ENCODE assay signal across 9 cellular contexts in the genomic region with DNA sequence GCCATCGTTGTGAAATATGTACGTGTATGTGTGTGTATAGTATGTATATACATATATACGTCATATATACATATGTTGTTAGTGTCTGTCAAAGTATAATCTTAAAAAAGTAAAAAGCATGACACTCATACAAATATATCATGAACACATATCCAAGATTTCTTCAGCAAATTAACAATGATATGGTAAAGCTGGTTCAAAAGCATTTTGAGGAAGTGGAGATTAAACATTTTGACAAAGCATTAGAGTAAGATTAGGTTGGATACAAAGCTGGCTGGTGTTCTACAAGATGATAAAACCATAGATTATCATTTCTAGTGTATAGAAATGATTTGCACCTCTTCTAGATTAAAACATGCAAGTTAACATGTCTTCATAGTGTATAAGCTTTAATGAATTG. TPM values are rescaled to one million over a fixed set of nuclear protein-coding genes. Genes with fewer than 3 reads are reported as not detected.
A peak's percentile ranks its signal among the peaks of the same experiment; 100 is the strongest.
DNase-seq lines count a peak whose midpoint lies in the region; ATAC-seq and TF ChIP-seq lines count a peak whose summit lies in the region.
"Had no signal": no experiment of that assay in that cellular context is flagged by ENCODE, and none has a peak within 500 bp of the region (broad histone marks: within the 10 kb centered on the region; RNA-seq: fewer than 3 reads in every experiment).

No MANE protein-coding gene starts in this region.

- no peak for ATAC-seq in central memory CD8-positive, alpha-beta T cell (replicated peaks; ENCODE audit: extremely low read depth, poor library complexity, severe bottlenecking)
- no peak for ATAC-seq in naive B cell (ENCODE audit: low read depth in 2 of 2)
- ATAC-seq in HG03280 (IDR thresholded peaks at IDR 0.05; ENCODE audit: unreplicated experiment) = no peak
- no peak for ATAC-seq in HG03025 (IDR thresholded peaks at IDR 0.05; ENCODE audit: low FRiP score, unreplicated experiment)

- peaks cover 17% of the 10 kb centered on the region for H3K36me3 Mint-ChIP-seq in central memory CD8-positive, alpha-beta T cell (ENCODE audit: insufficient read depth)
- peaks cover 0 to 5% of the 10 kb centered on the region in 2 donors for H3K36me3 Mint-ChIP-seq in naive B cell

- peak overlapping the region; percentile 78 for H3K27ac Mint-ChIP-seq in central memory CD8-positive, alpha-beta T cell (ENCODE audit: low read depth)
- peak overlapping the region; percentile 76 to 98 (median 90) for H3K27ac Mint-ChIP-seq in naive B cell

- peaks cover 40% of the 10 kb centered on the region for H3K4me1 Mint-ChIP-seq in central memory CD8-positive, alpha-beta T cell
- H3K4me1 Mint-ChIP-seq in naive B cell = peaks cover 27 to 36% (median 36%) of the 10 kb centered on the region in 3 donors

- H3K27me3 Mint-ChIP-seq in central memory CD8-positive, alpha-beta T cell = peaks cover 19% of the 10 kb centered on the region
- peaks cover 10 to 19% (median 17%) of the 10 kb centered on the region in 3 donors for H3K27me3 Mint-ChIP-seq in naive B cell

- no peak for DNase-seq in AG10803 (ENCODE audit: low read depth)
- DNase-seq in Jurkat, Clone E6-1 (ENCODE audit: low read depth, low spot score) = no peak
- no peak for DNase-seq in central memory CD8-positive, alpha-beta T cell (ENCODE audit: low spot score in 2 of 2)
- no peak for DNase-seq in naive B cell
- no peak for DNase-seq in ACHN
- DNase-seq in ureter (ENCODE audit: low spot score) = no peak

- peak overlapping the region; percentile 79 for H3K4me3 Mint-ChIP-seq in central memory CD8-positive, alpha-beta T cell
- peak overlapping the region; percentile 81 to 97 (median 91) for H3K4me3 Mint-ChIP-seq in naive B cell

- no peaks in the 10 kb centered on the region for H3K9me3 Mint-ChIP-seq in central memory CD8-positive, alpha-beta T cell
- no peaks in the 10 kb centered on the region for H3K9me3 Mint-ChIP-seq in naive B cell

- in situ Hi-C loops in ACHN (cut with HindIII; ENCODE audit: low pct_ligation_motif_present, low pct_unique_long_range_greater_than_20kb, low sequenced_read_pairs) = no loop called here

- TF ChIP-seq CTCF in AG10803 (conservative IDR thresholded peaks at IDR 0.05; ENCODE audit: low read length) = no peak

- H3K4me3 ChIP-seq in AG10803 (ENCODE audit: low read length) = peak overlapping the region; percentile 97
- peak overlapping the region; percentile 72 for H3K4me3 ChIP-seq in Jurkat, Clone E6-1 (ENCODE audit: low read length)

RNA-seq across cellular contexts. Expression of a gene that starts 0.8 kb away (rescaled TPM):
- polyA plus RNA-seq in Jurkat, Clone E6-1 (2012; ENCODE audit: insufficient read depth, insufficient read length) = 42.5 TPM
- polyA plus RNA-seq in naive B cell (ENCODE audit: low read depth in 6 of 6) = 10 to 100 TPM; 32.8 to 70.2 (median 64.4) TPM
- total RNA-seq in ureter = 131 TPM

RNA-seq across cellular contexts. Expression of a gene that starts 49.9 kb away (rescaled TPM):
- polyA plus RNA-seq in Jurkat, Clone E6-1 (2012; ENCODE audit: insufficient read depth, insufficient read length) = not detected
- not detected for polyA plus RNA-seq in naive B cell (ENCODE audit: low read depth in 6 of 6)
- total RNA-seq in ureter = 0.10 TPM
- total RNA-seq: RPMI7951 had no signal
